Comparison of ENCODE assay signal across 9 cellular contexts in the genomic region with DNA sequence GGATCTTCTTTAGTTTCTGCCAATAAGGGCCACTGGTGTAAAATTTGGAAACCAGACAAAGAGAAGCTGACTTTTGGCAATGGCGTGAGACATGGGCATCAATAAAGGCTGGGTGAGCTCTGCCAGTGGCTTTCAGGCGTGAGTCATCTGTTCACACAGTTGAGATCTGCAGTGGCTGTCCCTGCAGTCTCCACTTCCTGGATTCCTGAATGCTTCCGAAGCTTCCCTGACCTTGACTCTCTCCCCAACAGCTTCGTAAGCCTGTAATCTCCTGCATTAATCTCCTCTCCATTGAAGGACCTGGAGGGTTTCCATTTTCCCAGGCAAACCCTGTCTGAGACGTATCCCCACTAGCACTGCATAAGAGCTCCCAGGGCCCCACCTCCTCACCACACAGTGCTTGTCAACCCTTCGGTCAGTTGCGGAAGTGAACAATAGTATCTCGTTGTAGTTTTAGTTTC.
DNase-seq lines count a peak whose midpoint lies in the region; ATAC-seq and TF ChIP-seq lines count a peak whose summit lies in the region.
"Had no signal": no experiment of that assay in that cellular context is flagged by ENCODE, and none has a peak within 500 bp of the region (broad histone marks: within the 10 kb centered on the region; RNA-seq: fewer than 3 reads in every experiment).

No MANE protein-coding gene starts in this region.

- H3K4me3 ChIP-seq in breast epithelium (peak overlapping the region; percentile 10 to 55 (median 36)), coronary artery (no peak overlapping the region)
- H3K4me3 ChIP-seq: thoracic aorta had no signal

- no peaks in the 10 kb centered on the region for H3K36me3 ChIP-seq in breast epithelium
- H3K36me3 ChIP-seq: thoracic aorta had no signal

- TF ChIP-seq CTCF in breast epithelium (IDR thresholded peaks at IDR 0.05), result no peak
- no peak for TF ChIP-seq CTCF in coronary artery (IDR thresholded peaks at IDR 0.05)

- DNase-seq in DMS153 (lab: John Stamatoyannopoulos, UW) (peak; percentile 88), NCI-H460 (ENCODE audit: extremely low read depth, low read depth) (peak; percentile 27), breast epithelium (ENCODE audit: low spot score in 2 of 2) (peak in 1 of 2 donors; percentile 56), non-pigmented ciliary epithelial cell (ENCODE audit: low read depth) (peak; percentile 20), coronary artery (ENCODE audit: low spot score) (no peak)

- peaks cover 0 to 12% of the 10 kb centered on the region in 2 donors for H3K27me3 ChIP-seq in breast epithelium

- ATAC-seq in GM21390 (IDR thresholded peaks at IDR 0.05; ENCODE audit: unreplicated experiment), result no peak
- no peak for ATAC-seq in GM18517 (IDR thresholded peaks at IDR 0.05; ENCODE audit: unreplicated experiment)
- ATAC-seq in GM18519 (IDR thresholded peaks at IDR 0.05; ENCODE audit: low FRiP score, unreplicated experiment), result no peak

- no peak for TF ChIP-seq POLR2A in breast epithelium (IDR thresholded peaks at IDR 0.05)

- no peaks in the 10 kb centered on the region for H3K4me1 ChIP-seq in breast epithelium

- peak overlapping the region in 1 of 2 donors; percentile 68 for H3K27ac ChIP-seq in breast epithelium
- H3K27ac ChIP-seq in coronary artery, result no peak overlapping the region
- H3K27ac ChIP-seq: thoracic aorta had no signal

- intact Hi-C loops in breast epithelium (cut with DNase I; ENCODE audit: low total_unique reads), result no loop called here

- peaks cover 5 to 8% of the 10 kb centered on the region in 2 donors for H3K9me3 ChIP-seq in breast epithelium
- H3K9me3 ChIP-seq: thoracic aorta had no signal
